8 cellular contexts compared by ENCODE assay signal in the genomic region with DNA sequence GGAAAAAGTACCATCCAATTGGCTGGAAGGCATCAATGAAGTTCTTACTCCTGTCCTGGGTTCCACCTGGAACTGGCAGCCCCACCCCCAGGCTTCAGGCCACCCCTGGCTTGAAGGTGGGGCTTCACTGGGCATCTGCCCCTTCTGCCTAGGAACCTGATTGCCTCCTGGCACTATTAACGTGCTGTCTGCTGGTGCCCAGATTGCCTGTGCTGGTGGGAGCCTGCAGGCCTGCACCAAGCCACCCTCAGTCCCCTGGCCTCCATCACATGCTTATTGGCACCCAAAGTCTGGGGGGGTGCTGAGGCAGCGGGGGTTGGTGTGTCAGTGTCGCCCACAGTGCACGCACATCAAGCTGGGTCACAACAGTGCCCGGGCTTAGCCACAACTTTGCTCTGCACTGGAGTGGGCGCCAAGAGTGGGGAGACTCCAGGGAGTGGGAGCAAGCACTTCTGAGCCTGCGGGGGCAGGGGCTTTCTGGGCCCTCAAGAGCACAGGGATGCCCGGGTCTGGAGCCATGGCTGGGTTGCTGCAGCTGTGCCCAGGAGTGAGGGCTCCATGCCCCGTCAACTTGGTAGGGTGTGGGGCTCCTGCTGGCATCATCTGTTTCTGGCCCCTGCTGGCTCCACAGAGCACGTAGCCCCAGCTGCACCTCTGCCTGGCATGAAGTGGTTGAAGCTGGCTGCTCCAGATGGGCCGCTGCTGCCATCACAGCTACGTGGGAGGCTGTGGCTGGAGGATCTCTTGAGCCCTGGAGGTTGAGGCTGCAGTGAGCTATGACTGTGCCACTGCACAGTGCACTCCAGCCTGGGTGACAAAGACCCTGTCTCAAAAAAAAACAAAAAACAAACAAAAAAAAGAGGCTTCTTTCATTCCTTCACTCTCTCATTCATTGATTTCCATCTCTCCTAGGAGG. TPM values are rescaled to one million over a fixed set of nuclear protein-coding genes. Genes with fewer than 3 reads are reported as not detected.
DNase-seq lines count a peak whose midpoint lies in the region; ATAC-seq and TF ChIP-seq lines count a peak whose summit lies in the region.
"Had no signal": no experiment of that assay in that cellular context is flagged by ENCODE, and none has a peak within 500 bp of the region (broad histone marks: within the 10 kb centered on the region; RNA-seq: fewer than 3 reads in every experiment).

No MANE protein-coding gene starts in this region.

- CTCF ChIA-PET in activated CD4-positive, alpha-beta memory T cell treated with anti-CD3 and anti-CD28 coated beads, Interleukin-2, amount 10 ng/mL, durations not matched to agents 7 days and 5 days (lab: Charles Lee), result interaction anchor here (1.4 to 2.0 kb wide), 3 partner anchors 11 to 35 kb away, joined by 5 to 12 read pairs (median 5); no protein-coding TSS in a partner anchor

- peaks cover 33% of the 10 kb centered on the region for H3K4me1 Mint-ChIP-seq in activated CD4-positive, alpha-beta memory T cell treated with anti-CD3 and anti-CD28 coated beads, Interleukin-2, amount 10 ng/mL, durations not matched to agents 7 days and 5 days

- H3K9me3 ChIP-seq in iPS DF 6.9 (ENCODE audit: control insufficient read depth, insufficient read depth, low read length), result no peaks in the 10 kb centered on the region
- H3K9me3 ChIP-seq in spleen, result no peaks in the 10 kb centered on the region

- WGBS in iPS DF 6.9 (ENCODE audit: insufficient coverage, insufficient read length), result no CpG with 5 or more reads among the region's 12 CpGs
- 90 to 97% (median 93%) methylated on average over 4 to 12 of the region's 12 CpGs for WGBS in spleen, 5 donors

- intact Hi-C loops in spleen (cut with DNase I; ENCODE audit: low total_unique reads), result no loop called here

- ATAC-seq in HG02798 (IDR thresholded peaks at IDR 0.05; ENCODE audit: poor library complexity, unreplicated experiment) (peak; percentile 1), HG02970 (IDR thresholded peaks at IDR 0.05; ENCODE audit: low FRiP score, unreplicated experiment) (no peak)

- H3K4me3 Mint-ChIP-seq in activated CD4-positive, alpha-beta memory T cell treated with anti-CD3 and anti-CD28 coated beads, Interleukin-2, amount 10 ng/mL, durations not matched to agents 7 days and 5 days, result no peak overlapping the region

- H3K27me3 ChIP-seq in iPS DF 6.9 (ENCODE audit: control insufficient read depth, insufficient read depth, low read length) (no peaks in the 10 kb centered on the region), spleen (replicated peaks in 1 of 7) (no peaks in the 10 kb centered on the region)

- H3K27ac ChIP-seq in iPS DF 6.9 (ENCODE audit: low read length) (no peak overlapping the region), spleen (peak overlapping the region; percentile 74 to 90 (median 83))

- no peaks in the 10 kb centered on the region for H3K9me3 Mint-ChIP-seq in activated CD4-positive, alpha-beta memory T cell treated with anti-CD3 and anti-CD28 coated beads, Interleukin-2, amount 10 ng/mL, durations not matched to agents 7 days and 5 days

- H3K4me1 ChIP-seq in iPS DF 6.9 (ENCODE audit: control insufficient read depth, insufficient read depth, low read length) (peaks cover 7% of the 10 kb centered on the region), spleen (peaks cover 11 to 51% (median 32%) of the 10 kb centered on the region in 6 donors)

- no peaks in the 10 kb centered on the region for H3K27me3 Mint-ChIP-seq in activated CD4-positive, alpha-beta memory T cell treated with anti-CD3 and anti-CD28 coated beads, Interleukin-2, amount 10 ng/mL, durations not matched to agents 7 days and 5 days

- DNase-seq in activated CD4-positive, alpha-beta memory T cell treated with anti-CD3 and anti-CD28 coated beads, Interleukin-2, amount 10 ng/mL, durations not matched to agents 7 days and 5 days, result no peak
- DNase-seq in iPS DF 6.9 (ENCODE audit: low read depth, low spot score), result no peak
- no peak for DNase-seq in spleen
- no peak for DNase-seq in stimulated activated CD4-positive, alpha-beta T cell treated with anti-CD3 and anti-CD28 coated beads, Interleukin-12 subunit alpha, Interleukin-12 subunit beta, amount 100 ng/mL, for 4 hours
- DNase-seq in NCI-H226, result no peak
- DNase-seq: NCI-H345 had no signal

- POLR2A ChIA-PET in activated CD4-positive, alpha-beta memory T cell treated with anti-CD3 and anti-CD28 coated beads, Interleukin-2, amount 10 ng/mL, durations not matched to agents 7 days and 5 days (lab: Charles Lee), result interaction anchor here (0.9 to 7.2 kb wide), 3 partner anchors 10 to 15 kb away, joined by 3 to 162 read pairs (median 5); a partner anchor contains a TSS

- no peak for TF ChIP-seq CTCF in spleen (IDR thresholded peaks at IDR 0.05 in 8 of 11, conservative IDR thresholded peaks at IDR 0.05 in 3 of 11)

- no peaks in the 10 kb centered on the region for H3K36me3 ChIP-seq in iPS DF 6.9 (ENCODE audit: control insufficient read depth, insufficient read depth, low read length)
- peaks cover 0 to 3% (median 0%) of the 10 kb centered on the region in 6 donors for H3K36me3 ChIP-seq in spleen

- peak overlapping the region; percentile 59; the same call in 1 of the 2 replicates for H3K4me3 ChIP-seq in iPS DF 6.9 (ENCODE audit: low read length)
- H3K4me3 ChIP-seq in spleen, result peak overlapping the region in 7 of 8 donors; percentile 16 to 65 (median 27)

- TF ChIP-seq POLR2A in spleen (IDR thresholded peaks at IDR 0.05), result no peak

- H3K36me3 Mint-ChIP-seq in activated CD4-positive, alpha-beta memory T cell treated with anti-CD3 and anti-CD28 coated beads, Interleukin-2, amount 10 ng/mL, durations not matched to agents 7 days and 5 days (ENCODE audit: low read depth), result no peaks in the 10 kb centered on the region

- peak overlapping the region; percentile 53 for H3K27ac Mint-ChIP-seq in activated CD4-positive, alpha-beta memory T cell treated with anti-CD3 and anti-CD28 coated beads, Interleukin-2, amount 10 ng/mL, durations not matched to agents 7 days and 5 days

RNA-seq across cellular contexts. Expression of a gene that starts 4.2 kb away (rescaled TPM):
- 10 to 100 TPM; 41.4 TPM for total RNA-seq in activated CD4-positive, alpha-beta memory T cell treated with anti-CD3 and anti-CD28 coated beads, Interleukin-2, amount 10 ng/mL, durations not matched to agents 7 days and 5 days
- total RNA-seq in spleen, result 10 to 100 TPM; 42.9 to 62.2 (median 49.0) TPM
- polyA plus RNA-seq in spleen, result 10 to 100 TPM; 65.1 to 87.6 (median 86.6) TPM

RNA-seq across cellular contexts. Expression of a gene that starts 16.1 kb away (rescaled TPM):
- total RNA-seq in activated CD4-positive, alpha-beta memory T cell treated with anti-CD3 and anti-CD28 coated beads, Interleukin-2, amount 10 ng/mL, durations not matched to agents 7 days and 5 days, result 10 to 100 TPM; 75.2 to 76.8 TPM
- total RNA-seq in spleen, result 10 to 100 TPM; 43.3 to 79.2 (median 55.3) TPM
- 10 to 100 TPM; 13.7 to 37.4 (median 14.8) TPM for polyA plus RNA-seq in spleen

RNA-seq across cellular contexts. Expression of a gene that starts 48.4 kb away (rescaled TPM):
- 1 to 10 TPM; 1.3 to 1.7 TPM for total RNA-seq in activated CD4-positive, alpha-beta memory T cell treated with anti-CD3 and anti-CD28 coated beads, Interleukin-2, amount 10 ng/mL, durations not matched to agents 7 days and 5 days
- 1 to 10 TPM; 1.1 to 3.3 (median 1.4) TPM for total RNA-seq in spleen
- polyA plus RNA-seq in spleen, result 1 to 10 TPM in 1 of 3 donors, under 1 TPM in 2; 0.70 to 1.8 (median 0.76) TPM
